1 cellular context compared by ENCODE assay signal in the genomic region with DNA sequence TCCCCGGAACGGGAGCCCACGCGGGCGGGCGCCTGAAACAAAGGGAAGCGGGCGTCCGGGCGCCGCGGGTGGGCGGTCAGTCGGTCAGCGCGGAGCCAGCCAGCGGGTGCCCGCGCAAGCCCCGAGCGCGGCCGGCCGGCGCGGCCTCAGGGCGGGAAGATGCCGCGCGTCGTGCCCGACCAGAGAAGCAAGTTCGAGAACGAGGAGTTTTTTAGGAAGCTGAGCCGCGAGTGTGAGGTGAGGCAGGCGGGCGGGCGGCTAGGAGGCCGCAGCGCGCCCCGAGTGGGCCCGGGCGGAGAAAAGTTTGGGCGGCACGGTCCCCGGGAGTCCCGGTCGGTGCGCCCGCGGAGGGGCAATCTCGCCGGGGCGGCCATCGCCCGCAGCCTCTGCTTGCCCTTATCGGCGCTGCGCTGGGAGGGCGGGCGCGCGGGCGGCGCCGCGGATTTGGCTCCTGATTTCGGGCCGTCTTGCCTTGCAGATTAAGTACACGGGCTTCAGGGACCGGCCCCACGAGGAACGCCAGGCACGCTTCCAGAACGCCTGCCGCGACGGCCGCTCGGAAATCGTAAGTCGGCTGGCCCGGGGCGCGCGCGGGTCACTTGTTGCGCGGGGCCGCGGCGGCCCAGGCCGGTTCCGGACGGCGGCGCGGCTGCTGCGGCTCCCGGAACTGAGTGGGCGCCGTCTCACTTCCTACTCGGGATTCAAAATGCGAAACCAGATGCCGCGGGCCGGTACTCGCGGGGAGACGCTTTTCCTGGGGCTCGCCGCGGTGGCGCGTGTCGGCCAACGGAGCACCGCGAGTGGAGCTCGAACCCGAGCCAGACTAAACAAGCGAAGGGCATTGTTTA.
A peak's percentile ranks its signal among the peaks of the same experiment; 100 is the strongest.
TF ChIP-seq lines count a peak whose summit lies in the region.

No MANE protein-coding gene starts in this region.

TF ChIP-seq in GM12878, 131 proteins besides CTCF, POLR2A, EP300 and RAD21 (continues in another document):
- TF ChIP-seq PRDM15 (CRISPR knock-in tag; IDR thresholded peaks at IDR 0.05) (no peak), ZSCAN29 (IDR thresholded peaks at IDR 0.05) (peak; percentile 74; the same call in 1 of the 2 replicates), PML (IDR thresholded peaks at IDR 0.05; ENCODE audit: low read length) (0 out of 2 replicates have a peak, but pooled peaks have one; percentile 15), NFIC (IDR thresholded peaks at IDR 0.05; ENCODE audit: low read depth, low read length) (0 out of 2 replicates have a peak, but pooled peaks have one; percentile 28), IRF3 (IDR thresholded peaks at IDR 0.05) (0 out of 2 replicates have a peak, but pooled peaks have one; percentile 16), TCF3 (IDR thresholded peaks at IDR 0.05; ENCODE audit: borderline replicate concordance, insufficient read depth, low read depth, low read length) (0 out of 2 replicates have a peak, but pooled peaks have one; percentile 30), BACH1 (IDR thresholded peaks at IDR 0.05; ENCODE audit: borderline replicate concordance) (peak; percentile 95), NR2C1 (IDR thresholded peaks at IDR 0.05) (0 out of 2 replicates have a peak, but pooled peaks have one; percentile 11), IKZF2 (IDR thresholded peaks at IDR 0.05) (peak; percentile 51 to 56; a peak in 2 of 4 replicates), HSF1 (IDR thresholded peaks at IDR 0.05; ENCODE audit: low read depth, low read length) (no peak), LARP7 (IDR thresholded peaks at IDR 0.05) (peak; percentile 64), NR2F1 (conservative IDR thresholded peaks at IDR 0.05) (peak; percentile 55), GATAD2B (conservative IDR thresholded peaks at IDR 0.05; ENCODE audit: low read depth) (peak; percentile 92), RUNX3 (IDR thresholded peaks at IDR 0.05; ENCODE audit: low read length) (peak; percentile 65), KLF5 (IDR thresholded peaks at IDR 0.05; ENCODE audit: partially characterized antibody) (peak; percentile 46), YY1 (IDR thresholded peaks at IDR 0.05; ENCODE audit: low read depth, low read length) (peak; percentile 36; the same call in 1 of the 2 replicates), MXI1 (IDR thresholded peaks at IDR 0.05; ENCODE audit: low read depth, low read length) (peak; percentile 38), NBN (IDR thresholded peaks at IDR 0.05) (0 out of 2 replicates have a peak, but pooled peaks have one; percentile 9), PAX5 (IDR thresholded peaks at IDR 0.05; ENCODE audit: borderline replicate concordance, low read depth, low read length) (peak; percentile 75), SIX5 (IDR thresholded peaks at IDR 0.05; ENCODE audit: low read depth, low read length, severe bottlenecking) (no peak), POU2F2 (IDR thresholded peaks at IDR 0.05; ENCODE audit: borderline replicate concordance, low read depth, low read length) (no peak), CHD2 (IDR thresholded peaks at IDR 0.05; ENCODE audit: borderline replicate concordance, low read depth, low read length) (0 out of 2 replicates have a peak, but pooled peaks have one; percentile 33), TARDBP (IDR thresholded peaks at IDR 0.05; ENCODE audit: borderline replicate concordance) (peak; percentile 64; the same call in 1 of the 2 replicates), ATF7 (IDR thresholded peaks at IDR 0.05; ENCODE audit: low read depth) (no peak), SPI1 (IDR thresholded peaks at IDR 0.05; ENCODE audit: borderline replicate concordance, insufficient read depth, low read depth, low read length) (peak; percentile 56), CREB1 (IDR thresholded peaks at IDR 0.05; ENCODE audit: low read depth) (0 out of 2 replicates have a peak, but pooled peaks have one; percentile 17), ASH2L (IDR thresholded peaks at IDR 0.05; ENCODE audit: borderline replicate concordance, low read depth) (peak; percentile 49; the same call in 1 of the 2 replicates), EZH2 (IDR thresholded peaks at IDR 0.05; ENCODE audit: borderline replicate concordance, control insufficient read depth, low read depth, low read length) (no peak), MYB (IDR thresholded peaks at IDR 0.05; ENCODE audit: borderline replicate concordance, low read depth, low read length) (no peak), DPF2 (IDR thresholded peaks at IDR 0.05) (peak; percentile 82), IKZF1 (conservative IDR thresholded peaks at IDR 0.05) (peak; percentile 95), SMARCA5 (IDR thresholded peaks at IDR 0.05) (peak; percentile 52), SIN3A (IDR thresholded peaks at IDR 0.05; ENCODE audit: low read depth, low read length) (0 out of 2 replicates have a peak, but pooled peaks have one; percentile 50), TCF12 (IDR thresholded peaks at IDR 0.05; ENCODE audit: low read depth, low read length) (peak; percentile 5; the same call in 1 of the 2 replicates), BHLHE40 (IDR thresholded peaks at IDR 0.05; ENCODE audit: borderline replicate concordance in 1 of 2, low read depth in 2 of 2, low read length in 1 of 2) (peak; percentile 23 to 61; a peak in 2 of 4 replicates)
- TF ChIP-seq, protein P1, sequence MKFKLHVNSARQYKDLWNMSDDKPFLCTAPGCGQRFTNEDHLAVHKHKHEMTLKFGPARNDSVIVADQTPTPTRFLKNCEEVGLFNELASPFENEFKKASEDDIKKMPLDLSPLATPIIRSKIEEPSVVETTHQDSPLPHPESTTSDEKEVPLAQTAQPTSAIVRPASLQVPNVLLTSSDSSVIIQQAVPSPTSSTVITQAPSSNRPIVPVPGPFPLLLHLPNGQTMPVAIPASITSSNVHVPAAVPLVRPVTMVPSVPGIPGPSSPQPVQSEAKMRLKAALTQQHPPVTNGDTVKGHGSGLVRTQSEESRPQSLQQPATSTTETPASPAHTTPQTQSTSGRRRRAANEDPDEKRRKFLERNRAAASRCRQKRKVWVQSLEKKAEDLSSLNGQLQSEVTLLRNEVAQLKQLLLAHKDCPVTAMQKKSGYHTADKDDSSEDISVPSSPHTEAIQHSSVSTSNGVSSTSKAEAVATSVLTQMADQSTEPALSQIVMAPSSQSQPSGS (IDR thresholded peaks at IDR 0.05; ENCODE audit: low read length), result no peak
- TF ChIP-seq, protein P2, sequence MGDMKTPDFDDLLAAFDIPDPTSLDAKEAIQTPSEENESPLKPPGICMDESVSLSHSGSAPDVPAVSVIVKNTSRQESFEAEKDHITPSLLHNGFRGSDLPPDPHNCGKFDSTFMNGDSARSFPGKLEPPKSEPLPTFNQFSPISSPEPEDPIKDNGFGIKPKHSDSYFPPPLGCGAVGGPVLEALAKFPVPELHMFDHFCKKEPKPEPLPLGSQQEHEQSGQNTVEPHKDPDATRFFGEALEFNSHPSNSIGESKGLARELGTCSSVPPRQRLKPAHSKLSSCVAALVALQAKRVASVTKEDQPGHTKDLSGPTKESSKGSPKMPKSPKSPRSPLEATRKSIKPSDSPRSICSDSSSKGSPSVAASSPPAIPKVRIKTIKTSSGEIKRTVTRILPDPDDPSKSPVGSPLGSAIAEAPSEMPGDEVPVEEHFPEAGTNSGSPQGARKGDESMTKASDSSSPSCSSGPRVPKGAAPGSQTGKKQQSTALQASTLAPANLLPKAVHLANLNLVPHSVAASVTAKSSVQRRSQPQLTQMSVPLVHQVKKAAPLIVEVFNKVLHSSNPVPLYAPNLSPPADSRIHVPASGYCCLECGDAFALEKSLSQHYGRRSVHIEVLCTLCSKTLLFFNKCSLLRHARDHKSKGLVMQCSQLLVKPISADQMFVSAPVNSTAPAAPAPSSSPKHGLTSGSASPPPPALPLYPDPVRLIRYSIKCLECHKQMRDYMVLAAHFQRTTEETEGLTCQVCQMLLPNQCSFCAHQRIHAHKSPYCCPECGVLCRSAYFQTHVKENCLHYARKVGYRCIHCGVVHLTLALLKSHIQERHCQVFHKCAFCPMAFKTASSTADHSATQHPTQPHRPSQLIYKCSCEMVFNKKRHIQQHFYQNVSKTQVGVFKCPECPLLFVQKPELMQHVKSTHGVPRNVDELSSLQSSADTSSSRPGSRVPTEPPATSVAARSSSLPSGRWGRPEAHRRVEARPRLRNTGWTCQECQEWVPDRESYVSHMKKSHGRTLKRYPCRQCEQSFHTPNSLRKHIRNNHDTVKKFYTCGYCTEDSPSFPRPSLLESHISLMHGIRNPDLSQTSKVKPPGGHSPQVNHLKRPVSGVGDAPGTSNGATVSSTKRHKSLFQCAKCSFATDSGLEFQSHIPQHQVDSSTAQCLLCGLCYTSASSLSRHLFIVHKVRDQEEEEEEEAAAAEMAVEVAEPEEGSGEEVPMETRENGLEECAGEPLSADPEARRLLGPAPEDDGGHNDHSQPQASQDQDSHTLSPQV (IDR thresholded peaks at IDR 0.05), result peak; percentile 68; the same call in 1 of the 2 replicates
- TF ChIP-seq, protein P3, sequence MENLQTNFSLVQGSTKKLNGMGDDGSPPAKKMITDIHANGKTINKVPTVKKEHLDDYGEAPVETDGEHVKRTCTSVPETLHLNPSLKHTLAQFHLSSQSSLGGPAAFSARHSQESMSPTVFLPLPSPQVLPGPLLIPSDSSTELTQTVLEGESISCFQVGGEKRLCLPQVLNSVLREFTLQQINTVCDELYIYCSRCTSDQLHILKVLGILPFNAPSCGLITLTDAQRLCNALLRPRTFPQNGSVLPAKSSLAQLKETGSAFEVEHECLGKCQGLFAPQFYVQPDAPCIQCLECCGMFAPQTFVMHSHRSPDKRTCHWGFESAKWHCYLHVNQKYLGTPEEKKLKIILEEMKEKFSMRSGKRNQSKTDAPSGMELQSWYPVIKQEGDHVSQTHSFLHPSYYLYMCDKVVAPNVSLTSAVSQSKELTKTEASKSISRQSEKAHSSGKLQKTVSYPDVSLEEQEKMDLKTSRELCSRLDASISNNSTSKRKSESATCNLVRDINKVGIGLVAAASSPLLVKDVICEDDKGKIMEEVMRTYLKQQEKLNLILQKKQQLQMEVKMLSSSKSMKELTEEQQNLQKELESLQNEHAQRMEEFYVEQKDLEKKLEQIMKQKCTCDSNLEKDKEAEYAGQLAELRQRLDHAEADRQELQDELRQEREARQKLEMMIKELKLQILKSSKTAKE (IDR thresholded peaks at IDR 0.05; ENCODE audit: low read depth, poor library complexity, severe bottlenecking), result no peak
- TF ChIP-seq, protein P4, sequence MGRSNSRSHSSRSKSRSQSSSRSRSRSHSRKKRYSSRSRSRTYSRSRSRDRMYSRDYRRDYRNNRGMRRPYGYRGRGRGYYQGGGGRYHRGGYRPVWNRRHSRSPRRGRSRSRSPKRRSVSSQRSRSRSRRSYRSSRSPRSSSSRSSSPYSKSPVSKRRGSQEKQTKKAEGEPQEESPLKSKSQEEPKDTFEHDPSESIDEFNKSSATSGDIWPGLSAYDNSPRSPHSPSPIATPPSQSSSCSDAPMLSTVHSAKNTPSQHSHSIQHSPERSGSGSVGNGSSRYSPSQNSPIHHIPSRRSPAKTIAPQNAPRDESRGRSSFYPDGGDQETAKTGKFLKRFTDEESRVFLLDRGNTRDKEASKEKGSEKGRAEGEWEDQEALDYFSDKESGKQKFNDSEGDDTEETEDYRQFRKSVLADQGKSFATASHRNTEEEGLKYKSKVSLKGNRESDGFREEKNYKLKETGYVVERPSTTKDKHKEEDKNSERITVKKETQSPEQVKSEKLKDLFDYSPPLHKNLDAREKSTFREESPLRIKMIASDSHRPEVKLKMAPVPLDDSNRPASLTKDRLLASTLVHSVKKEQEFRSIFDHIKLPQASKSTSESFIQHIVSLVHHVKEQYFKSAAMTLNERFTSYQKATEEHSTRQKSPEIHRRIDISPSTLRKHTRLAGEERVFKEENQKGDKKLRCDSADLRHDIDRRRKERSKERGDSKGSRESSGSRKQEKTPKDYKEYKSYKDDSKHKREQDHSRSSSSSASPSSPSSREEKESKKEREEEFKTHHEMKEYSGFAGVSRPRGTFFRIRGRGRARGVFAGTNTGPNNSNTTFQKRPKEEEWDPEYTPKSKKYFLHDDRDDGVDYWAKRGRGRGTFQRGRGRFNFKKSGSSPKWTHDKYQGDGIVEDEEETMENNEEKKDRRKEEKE (IDR thresholded peaks at IDR 0.05), result 0 out of 2 replicates have a peak, but pooled peaks have one; percentile 41
